In the genomic region with DNA sequence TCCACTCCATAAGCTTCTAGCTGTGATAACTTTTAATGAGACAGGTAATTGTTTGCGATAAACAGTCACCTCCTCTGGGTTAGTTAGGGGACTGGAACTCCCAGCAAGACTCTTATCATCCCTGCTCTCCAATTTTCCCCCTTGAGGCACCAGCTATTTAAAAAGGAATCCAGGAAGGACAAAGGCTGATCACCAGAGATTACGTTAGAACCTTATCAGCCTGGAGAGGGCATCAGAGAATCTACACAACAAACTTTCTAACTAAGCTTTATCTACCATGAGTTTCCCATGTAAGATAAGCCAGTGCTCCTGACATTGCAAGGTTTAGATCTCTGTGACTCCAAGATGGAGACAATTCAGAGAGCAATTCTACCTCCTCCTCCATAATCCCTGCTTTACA, we compare ENCODE assay signal across 1 cellular context.
TF ChIP-seq lines count a peak whose summit lies in the region.

No MANE protein-coding gene starts in this region.

TF ChIP-seq in HCT116, 20 proteins besides CTCF, POLR2A, EP300 and RAD21 (continued from another document):
- TF ChIP-seq TCF7L2 (IDR thresholded peaks at IDR 0.05; ENCODE audit: borderline replicate concordance, extremely low read depth, insufficient read depth, insufficient read length) (no peak), ELF1 (IDR thresholded peaks at IDR 0.05; ENCODE audit: borderline replicate concordance, low read depth) (no peak), EZH2 (IDR thresholded peaks at IDR 0.05) (no peak), POLR2AphosphoS5 (IDR thresholded peaks at IDR 0.05; ENCODE audit: low read depth, low read length) (no peak), ZNF274 (IDR thresholded peaks at IDR 0.05; ENCODE audit: low read depth, low read length) (no peak), SRF (IDR thresholded peaks at IDR 0.05; ENCODE audit: low read depth) (no peak), EZH2phosphoT487 (IDR thresholded peaks at IDR 0.05; ENCODE audit: borderline replicate concordance) (no peak), SIN3A (IDR thresholded peaks at IDR 0.05; ENCODE audit: low read depth) (no peak), ZFX (IDR thresholded peaks at IDR 0.05) (no peak), JUND (IDR thresholded peaks at IDR 0.05) (no peak)
- TF ChIP-seq, protein P1, sequence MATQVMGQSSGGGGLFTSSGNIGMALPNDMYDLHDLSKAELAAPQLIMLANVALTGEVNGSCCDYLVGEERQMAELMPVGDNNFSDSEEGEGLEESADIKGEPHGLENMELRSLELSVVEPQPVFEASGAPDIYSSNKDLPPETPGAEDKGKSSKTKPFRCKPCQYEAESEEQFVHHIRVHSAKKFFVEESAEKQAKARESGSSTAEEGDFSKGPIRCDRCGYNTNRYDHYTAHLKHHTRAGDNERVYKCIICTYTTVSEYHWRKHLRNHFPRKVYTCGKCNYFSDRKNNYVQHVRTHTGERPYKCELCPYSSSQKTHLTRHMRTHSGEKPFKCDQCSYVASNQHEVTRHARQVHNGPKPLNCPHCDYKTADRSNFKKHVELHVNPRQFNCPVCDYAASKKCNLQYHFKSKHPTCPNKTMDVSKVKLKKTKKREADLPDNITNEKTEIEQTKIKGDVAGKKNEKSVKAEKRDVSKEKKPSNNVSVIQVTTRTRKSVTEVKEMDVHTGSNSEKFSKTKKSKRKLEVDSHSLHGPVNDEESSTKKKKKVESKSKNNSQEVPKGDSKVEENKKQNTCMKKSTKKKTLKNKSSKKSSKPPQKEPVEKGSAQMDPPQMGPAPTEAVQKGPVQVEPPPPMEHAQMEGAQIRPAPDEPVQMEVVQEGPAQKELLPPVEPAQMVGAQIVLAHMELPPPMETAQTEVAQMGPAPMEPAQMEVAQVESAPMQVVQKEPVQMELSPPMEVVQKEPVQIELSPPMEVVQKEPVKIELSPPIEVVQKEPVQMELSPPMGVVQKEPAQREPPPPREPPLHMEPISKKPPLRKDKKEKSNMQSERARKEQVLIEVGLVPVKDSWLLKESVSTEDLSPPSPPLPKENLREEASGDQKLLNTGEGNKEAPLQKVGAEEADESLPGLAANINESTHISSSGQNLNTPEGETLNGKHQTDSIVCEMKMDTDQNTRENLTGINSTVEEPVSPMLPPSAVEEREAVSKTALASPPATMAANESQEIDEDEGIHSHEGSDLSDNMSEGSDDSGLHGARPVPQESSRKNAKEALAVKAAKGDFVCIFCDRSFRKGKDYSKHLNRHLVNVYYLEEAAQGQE (IDR thresholded peaks at IDR 0.05; ENCODE audit: low read depth) = no peak
